ENCODE assay signal across 28 cellular contexts in genomic region chr12:25017336-25017735, GRCh38.
DNase-seq lines count a peak whose midpoint lies in the region; ATAC-seq and TF ChIP-seq lines count a peak whose summit lies in the region.
"Had no signal": no experiment of that assay in that cellular context is flagged by ENCODE, and none has a peak within 500 bp of the region (broad histone marks: within the 10 kb centered on the region; RNA-seq: fewer than 3 reads in every experiment).

No MANE protein-coding gene starts in this region.

- H3K4me1 ChIP-seq in DOHH2 (ENCODE audit: control insufficient read depth, low read length): peaks cover 92% of the 10 kb centered on the region
- H3K4me1 ChIP-seq in esophagus squamous epithelium: peaks cover 0 to 10% (median 0%) of the 10 kb centered on the region in 3 donors
- H3K4me1 ChIP-seq: adrenal gland, colonic mucosa, SJSA1 had no signal

- no peaks in the 10 kb centered on the region for H3K9me3 Mint-ChIP-seq in HFFc6
- H3K9me3 Mint-ChIP-seq: memory B cell; stimulated activated memory B cell treated with anti-CD40 and anti-IgM and Interleukin-4, amounts not matched to agents 10 μg/mL and 1 μg/mL and 100 μg/mL, for 72 hours had no signal

- ATAC-seq in HG03039 (IDR thresholded peaks at IDR 0.05; ENCODE audit: unreplicated experiment): no peak
- ATAC-seq: left lobe of liver; stimulated activated memory B cell treated with anti-CD40 and anti-IgM and Interleukin-4, amounts not matched to agents 10 μg/mL and 1 μg/mL and 100 μg/mL, for 72 hours had no signal

- H3K36me3 Mint-ChIP-seq in HFFc6 (ENCODE audit: low read depth): no peaks in the 10 kb centered on the region
- H3K36me3 Mint-ChIP-seq: activated CD4-positive, alpha-beta memory T cell treated with anti-CD3 and anti-CD28 coated beads for 36 hours; memory B cell had no signal

- H3K4me3 ChIP-seq in DOHH2 (ENCODE audit: low read length) (peak overlapping the region; percentile 60), SU-DHL-6 (ENCODE audit: insufficient read depth, low read length, poor library complexity, severe bottlenecking) (peak overlapping the region; percentile 1), epithelial cell of esophagus (ENCODE audit: low read length) (no peak overlapping the region), esophagus squamous epithelium (no peak overlapping the region)
- H3K4me3 ChIP-seq: adrenal gland, colonic mucosa, SJSA1 had no signal

- DNase-seq in HFFc6: peak; percentile 3
- peak; percentile 82 for DNase-seq in epithelial cell of esophagus (ENCODE audit: low read depth)
- no peak for DNase-seq in esophagus squamous epithelium (lab: John Stamatoyannopoulos, UW)
- no peak for DNase-seq in AG20443 (ENCODE audit: low spot score)
- no peak for DNase-seq in putamen (ENCODE audit: low spot score)
- DNase-seq: ACHN; activated CD4-positive, alpha-beta memory T cell treated with anti-CD3 and anti-CD28 coated beads for 36 hours; activated CD8-positive, alpha-beta memory T cell treated with anti-CD3 and anti-CD28 coated beads, Interleukin-2, amount 50 U/mL, for 4 hours; activated naive CD4-positive, alpha-beta T cell treated with Interleukin-2 at 50 U/mL for 16 hours; adrenal gland; colonic mucosa; COR-L47; effector CD4-positive, alpha-beta T cell; NCI-H1105 treated with DMSO at 0.1 percent for 48 hours; NCI-H1930; NCI-H2171 treated with DMSO at 0.1 percent for 48 hours; NCI-H510A; stimulated activated CD4-positive, alpha-beta T cell treated with anti-CD3 and anti-CD28 coated beads, Interleukin-15, amount 100 ng/mL, for 24 hours; substantia nigra; T-helper 1 cell had no signal

- peak overlapping the region; percentile 99 for H3K27ac ChIP-seq in DOHH2 (ENCODE audit: low read depth, low read length)
- peak overlapping the region; percentile 99 for H3K27ac ChIP-seq in SU-DHL-6 (ENCODE audit: low read depth, low read length)
- H3K27ac ChIP-seq in esophagus squamous epithelium: no peak overlapping the region
- H3K27ac ChIP-seq: adrenal gland, colonic mucosa, SJSA1 had no signal

- H3K4me1 Mint-ChIP-seq in HFFc6 (ENCODE audit: low read depth): 0 out of 2 replicates have a peak, but pooled peaks cover 6% of the 10 kb centered on the region

- TF ChIP-seq CTCF in DOHH2 (IDR thresholded peaks at IDR 0.05; ENCODE audit: low read depth, low read length, poor library complexity, severe bottlenecking): no peak
- no peak for TF ChIP-seq CTCF in HFFc6 (IDR thresholded peaks at IDR 0.05)
- no peak for TF ChIP-seq CTCF in SU-DHL-6 (IDR thresholded peaks at IDR 0.05; ENCODE audit: insufficient read depth, low read length, poor library complexity, severe bottlenecking)
- no peak for TF ChIP-seq CTCF in epithelial cell of esophagus (IDR thresholded peaks at IDR 0.05; ENCODE audit: insufficient read depth, low read depth, low read length, missing control alignments)
- TF ChIP-seq CTCF in esophagus squamous epithelium (IDR thresholded peaks at IDR 0.05): no peak

- H3K4me3 Mint-ChIP-seq in HFFc6: no peak overlapping the region
- H3K4me3 Mint-ChIP-seq: activated CD4-positive, alpha-beta memory T cell treated with anti-CD3 and anti-CD28 coated beads for 36 hours; memory B cell; stimulated activated memory B cell treated with anti-CD40 and anti-IgM and Interleukin-4, amounts not matched to agents 10 μg/mL and 1 μg/mL and 100 μg/mL, for 72 hours; type B pancreatic cell had no signal

- H3K9me3 ChIP-seq in DOHH2 (ENCODE audit: control insufficient read depth, insufficient read depth, low read length) (no peaks in the 10 kb centered on the region), SU-DHL-6 (ENCODE audit: insufficient read depth, low read length) (no peaks in the 10 kb centered on the region), esophagus squamous epithelium (no peaks in the 10 kb centered on the region)
- H3K9me3 ChIP-seq: adrenal gland, colonic mucosa had no signal

- H3F3A ChIP-seq in DOHH2 (ENCODE audit: control insufficient read depth, insufficient read depth) (peaks cover 44% of the 10 kb centered on the region), SU-DHL-6 (ENCODE audit: insufficient read depth) (peaks cover 73% of the 10 kb centered on the region)

- H3K4me2 ChIP-seq in DOHH2 (ENCODE audit: low read length) (peak overlapping the region; percentile 72), SU-DHL-6 (ENCODE audit: low read depth, low read length, poor library complexity, severe bottlenecking) (peak overlapping the region; percentile 60)

- H3K27me3 Mint-ChIP-seq in HFFc6 (ENCODE audit: insufficient read depth): peaks cover 14% of the 10 kb centered on the region
- H3K27me3 Mint-ChIP-seq: memory B cell; stimulated activated memory B cell treated with anti-CD40 and anti-IgM and Interleukin-4, amounts not matched to agents 10 μg/mL and 1 μg/mL and 100 μg/mL, for 72 hours had no signal

- WGBS in esophagus squamous epithelium, 2 donors: 35 to 39% methylated on average over 3 of the region's 3 CpGs

- H3K27me3 ChIP-seq in DOHH2 (ENCODE audit: control insufficient read depth, low read length): no peaks in the 10 kb centered on the region
- no peaks in the 10 kb centered on the region for H3K27me3 ChIP-seq in SU-DHL-6 (ENCODE audit: low read length)
- H3K27me3 ChIP-seq in esophagus squamous epithelium: no peaks in the 10 kb centered on the region
- H3K27me3 ChIP-seq: adrenal gland, colonic mucosa, SJSA1 had no signal

- peak overlapping the region; percentile 61 for H3K9ac ChIP-seq in SU-DHL-6 (ENCODE audit: low read length)

- intact Hi-C loops in esophagus squamous epithelium (cut with DNase I): no loop called here

- H3K36me3 ChIP-seq in DOHH2 (ENCODE audit: control insufficient read depth, low read length) (peaks cover 64% of the 10 kb centered on the region), SU-DHL-6 (ENCODE audit: low read length) (no peaks in the 10 kb centered on the region), esophagus squamous epithelium (no peaks in the 10 kb centered on the region)
- H3K36me3 ChIP-seq: adrenal gland, colonic mucosa, SJSA1 had no signal

- TF ChIP-seq POLR2A in esophagus squamous epithelium (IDR thresholded peaks at IDR 0.05): no peak

- H3K79me2 ChIP-seq in DOHH2 (ENCODE audit: control insufficient read depth, low read length) (peaks cover 65% of the 10 kb centered on the region), SU-DHL-6 (ENCODE audit: insufficient read depth, low read length) (peaks cover 47% of the 10 kb centered on the region)

- H4K20me1 ChIP-seq in DOHH2 (ENCODE audit: control insufficient read depth, insufficient read depth, low read depth, low read length): no peaks in the 10 kb centered on the region
- H4K20me1 ChIP-seq in SU-DHL-6 (ENCODE audit: low read depth, low read length): no peaks in the 10 kb centered on the region

- no peak overlapping the region for H3K27ac Mint-ChIP-seq in HFFc6
- H3K27ac Mint-ChIP-seq: activated CD4-positive, alpha-beta memory T cell treated with anti-CD3 and anti-CD28 coated beads for 36 hours; memory B cell; stimulated activated memory B cell treated with anti-CD40 and anti-IgM and Interleukin-4, amounts not matched to agents 10 μg/mL and 1 μg/mL and 100 μg/mL, for 72 hours; type B pancreatic cell had no signal

- no peak overlapping the region for H2AFZ ChIP-seq in SU-DHL-6 (ENCODE audit: low read depth, low read length, severe bottlenecking)

- no peaks in the 10 kb centered on the region for H3K9me2 ChIP-seq in DOHH2 (replicated peaks; ENCODE audit: control insufficient read depth, low read length)
- H3K9me2 ChIP-seq in SU-DHL-6 (replicated peaks; ENCODE audit: insufficient read depth, low read length): no peaks in the 10 kb centered on the region

Comparison
In these comparisons a context has a peak if more than half of its experiments do, and no peak if none do; other contexts are left out.
1. H3K27ac ChIP-seq: peak in DOHH2 (single experiment) and SU-DHL-6 (single experiment); none in esophagus squamous epithelium (0 of 4).
2. H3K4me3 ChIP-seq: peak in DOHH2 (single experiment) and SU-DHL-6 (single experiment); none in epithelial cell of esophagus (single experiment) and esophagus squamous epithelium (0 of 4).
3. DNase-seq: peak in HFFc6 (single experiment) and epithelial cell of esophagus (single experiment); none in esophagus squamous epithelium (single experiment), AG20443 (single experiment) and putamen (single experiment).